ENCODE assay signal across 8 cellular contexts in genomic region chr3:67381667-67382272, GRCh38.
DNase-seq lines count a peak whose midpoint lies in the region; ATAC-seq, FAIRE-seq and TF ChIP-seq lines count a peak whose summit lies in the region.

No MANE protein-coding gene starts in this region.

- no peaks in the 10 kb centered on the region for H3K9me3 ChIP-seq in PC-9 (ENCODE audit: insufficient read depth, low read depth)
- no peaks in the 10 kb centered on the region for H3K9me3 ChIP-seq in stomach

- H2AFZ ChIP-seq in PC-9, result no peak overlapping the region

- H3K27ac ChIP-seq in PC-9 (no peak overlapping the region), stomach (no peak overlapping the region)

- POLR2A ChIA-PET in PC-9 (lab: Charles Lee; ENCODE audit: unreplicated experiment), result interaction anchor here (0.6 kb wide), 1 partner anchor 223 kb away, joined by 4 read pairs; no protein-coding TSS in a partner anchor

- H3F3A ChIP-seq in PC-9 (ENCODE audit: insufficient read depth, low read depth), result no peaks in the 10 kb centered on the region

- peak; percentile 53 for DNase-seq in ELR (ENCODE audit: low read depth)
- no peak for DNase-seq in PC-9
- DNase-seq in fibroblast of peridontal ligament (ENCODE audit: extremely low read depth), result peak; percentile 62
- no peak for DNase-seq in stomach
- no peak for DNase-seq in NCI-H2107 treated with DMSO at 0.1 percent for 48 hours (lab: John Stamatoyannopoulos, UW; ENCODE audit: unreplicated experiment)
- no peak for DNase-seq in NCI-H2029 treated with DMSO at 0.1 percent for 48 hours (lab: John Stamatoyannopoulos, UW)

- H3K4me2 ChIP-seq in PC-9, result no peak overlapping the region

- TF ChIP-seq POLR2A in stomach (IDR thresholded peaks at IDR 0.05), result no peak

- H3K4me1 ChIP-seq in PC-9 (replicated peaks; ENCODE audit: insufficient read depth), result no peaks in the 10 kb centered on the region
- H3K4me1 ChIP-seq in stomach, result peaks cover 0 to 12% (median 7%) of the 10 kb centered on the region in 4 donors

- intact Hi-C loops in PC-9 (cut with micrococcal nuclease; ENCODE audit: unreplicated experiment) (loop anchor here (2.0 to 10.0 kb wide), 3 partner anchors 409 to 1493 kb away; no protein-coding TSS in a partner anchor), stomach (cut with DNase I; ENCODE audit: low total_unique reads) (no loop called here)

- no TSS peak for BruUV-seq in PC-9 (replicated peaks; lab: Mats Ljungman, UMichigan)

- ATAC-seq in GM18520 (IDR thresholded peaks at IDR 0.05; ENCODE audit: unreplicated experiment), result no peak

- no peak for TF ChIP-seq EP300 in stomach (IDR thresholded peaks at IDR 0.05)

- peak; percentile 72 for FAIRE-seq in A204.1 (lab: Jason Lieb, UNC)

- H3K9me2 ChIP-seq in PC-9 (ENCODE audit: insufficient read depth), result no peaks in the 10 kb centered on the region

- H3K79me2 ChIP-seq in PC-9 (ENCODE audit: low read depth), result no peaks in the 10 kb centered on the region

- TF ChIP-seq CTCF in PC-9 (conservative IDR thresholded peaks at IDR 0.05), result peak; percentile 75
- peak in 5 of 7 experiments; percentile 37 to 72 (median 42) for TF ChIP-seq CTCF in stomach (IDR thresholded peaks at IDR 0.05)

- no peaks in the 10 kb centered on the region for H3K27me3 ChIP-seq in PC-9 (ENCODE audit: insufficient read depth, low read depth)
- H3K27me3 ChIP-seq in stomach, result no peaks in the 10 kb centered on the region

- CTCF ChIA-PET in PC-9 (lab: Charles Lee), result interaction anchor here (0.6 kb wide), 1 partner anchor 8 kb away, joined by 4 read pairs; no protein-coding TSS in a partner anchor

- WGBS in stomach, 5 donors, result 46 to 57% (median 53%) methylated on average over 4 of the region's 4 CpGs

- H3K4me3 ChIP-seq in PC-9 (no peak overlapping the region), stomach (no peak overlapping the region)

- no peaks in the 10 kb centered on the region for H4K20me1 ChIP-seq in PC-9 (ENCODE audit: insufficient read depth)

- H3K36me3 ChIP-seq in PC-9 (ENCODE audit: low read depth) (no peaks in the 10 kb centered on the region), stomach (peaks cover 0 to 11% (median 10%) of the 10 kb centered on the region in 4 donors)

Comparison
In these comparisons a context has a peak if more than half of its experiments do, and no peak if none do; other contexts are left out.
1. DNase-seq: peak in ELR (single experiment) and fibroblast of peridontal ligament (single experiment); none in PC-9 (0 of 2), stomach (single experiment), NCI-H2107 treated with DMSO at 0.1 percent for 48 hours (single experiment) and NCI-H2029 treated with DMSO at 0.1 percent for 48 hours (single experiment).